Comparison of ENCODE assay signal across 1 cellular context in genomic region chr2:74242354-74243071, GRCh38.
A peak's percentile ranks its signal among the peaks of the same experiment; 100 is the strongest.
TF ChIP-seq lines count a peak whose summit lies in the region.

No MANE protein-coding gene starts in this region.

TF ChIP-seq in K562, 482 proteins besides CTCF, POLR2A, EP300 and RAD21 (continued from another document and continues in another):
- TF ChIP-seq RBM34 (IDR thresholded peaks at IDR 0.05; ENCODE audit: borderline replicate concordance, insufficient read depth, low read length) (no peak), ZNF644 (tag; IDR thresholded peaks at IDR 0.05; ENCODE audit: low read depth) (no peak), FIP1L1 (IDR thresholded peaks at IDR 0.05; ENCODE audit: low read depth, low read length, poor library complexity, severe bottlenecking) (no peak), HDAC1 (IDR thresholded peaks at IDR 0.05) (0 out of 4 replicates have a peak, but pooled peaks of 1 of the 2 experiments have one; percentile 53), ZNF57 (CRISPR knock-in tag; IDR thresholded peaks at IDR 0.05) (no peak), PURB (CRISPR knock-in tag; IDR thresholded peaks at IDR 0.05; ENCODE audit: low read depth) (no peak), CBFA2T2 (conservative IDR thresholded peaks at IDR 0.05) (peak; percentile 94), CXXC5 (CRISPR knock-in tag; IDR thresholded peaks at IDR 0.05) (no peak), POLR2G (IDR thresholded peaks at IDR 0.05; ENCODE audit: low read depth, low read length) (no peak), STAG1 (CRISPR knock-in tag; IDR thresholded peaks at IDR 0.05; ENCODE audit: borderline replicate concordance) (no peak), POLR2AphosphoS5 (IDR thresholded peaks at IDR 0.05; ENCODE audit: control insufficient read depth, insufficient read depth, low read depth, low read length) (peak; percentile 49; the same call in 1 of the 2 replicates), PPARD (CRISPR knock-in tag; IDR thresholded peaks at IDR 0.05) (no peak), ETV1 (tag; conservative IDR thresholded peaks at IDR 0.05; ENCODE audit: low read depth) (no peak), MEIS2 (IDR thresholded peaks at IDR 0.05; ENCODE audit: partially characterized antibody) (no peak), NFYB (IDR thresholded peaks at IDR 0.05; ENCODE audit: extremely low read depth, insufficient read length) (no peak), ADNP (tag; IDR thresholded peaks at IDR 0.05) (peak; percentile 81), ESRRA (IDR thresholded peaks at IDR 0.05; ENCODE audit: borderline replicate concordance, low read depth) (peak; percentile 82)
- TF ChIP-seq, protein P1, sequence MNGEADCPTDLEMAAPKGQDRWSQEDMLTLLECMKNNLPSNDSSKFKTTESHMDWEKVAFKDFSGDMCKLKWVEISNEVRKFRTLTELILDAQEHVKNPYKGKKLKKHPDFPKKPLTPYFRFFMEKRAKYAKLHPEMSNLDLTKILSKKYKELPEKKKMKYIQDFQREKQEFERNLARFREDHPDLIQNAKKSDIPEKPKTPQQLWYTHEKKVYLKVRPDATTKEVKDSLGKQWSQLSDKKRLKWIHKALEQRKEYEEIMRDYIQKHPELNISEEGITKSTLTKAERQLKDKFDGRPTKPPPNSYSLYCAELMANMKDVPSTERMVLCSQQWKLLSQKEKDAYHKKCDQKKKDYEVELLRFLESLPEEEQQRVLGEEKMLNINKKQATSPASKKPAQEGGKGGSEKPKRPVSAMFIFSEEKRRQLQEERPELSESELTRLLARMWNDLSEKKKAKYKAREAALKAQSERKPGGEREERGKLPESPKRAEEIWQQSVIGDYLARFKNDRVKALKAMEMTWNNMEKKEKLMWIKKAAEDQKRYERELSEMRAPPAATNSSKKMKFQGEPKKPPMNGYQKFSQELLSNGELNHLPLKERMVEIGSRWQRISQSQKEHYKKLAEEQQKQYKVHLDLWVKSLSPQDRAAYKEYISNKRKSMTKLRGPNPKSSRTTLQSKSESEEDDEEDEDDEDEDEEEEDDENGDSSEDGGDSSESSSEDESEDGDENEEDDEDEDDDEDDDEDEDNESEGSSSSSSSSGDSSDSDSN (IDR thresholded peaks at IDR 0.05; ENCODE audit: borderline replicate concordance in 1 of 2, low read depth in 2 of 2, low read length in 2 of 2), result no peak
- TF ChIP-seq, protein P2, sequence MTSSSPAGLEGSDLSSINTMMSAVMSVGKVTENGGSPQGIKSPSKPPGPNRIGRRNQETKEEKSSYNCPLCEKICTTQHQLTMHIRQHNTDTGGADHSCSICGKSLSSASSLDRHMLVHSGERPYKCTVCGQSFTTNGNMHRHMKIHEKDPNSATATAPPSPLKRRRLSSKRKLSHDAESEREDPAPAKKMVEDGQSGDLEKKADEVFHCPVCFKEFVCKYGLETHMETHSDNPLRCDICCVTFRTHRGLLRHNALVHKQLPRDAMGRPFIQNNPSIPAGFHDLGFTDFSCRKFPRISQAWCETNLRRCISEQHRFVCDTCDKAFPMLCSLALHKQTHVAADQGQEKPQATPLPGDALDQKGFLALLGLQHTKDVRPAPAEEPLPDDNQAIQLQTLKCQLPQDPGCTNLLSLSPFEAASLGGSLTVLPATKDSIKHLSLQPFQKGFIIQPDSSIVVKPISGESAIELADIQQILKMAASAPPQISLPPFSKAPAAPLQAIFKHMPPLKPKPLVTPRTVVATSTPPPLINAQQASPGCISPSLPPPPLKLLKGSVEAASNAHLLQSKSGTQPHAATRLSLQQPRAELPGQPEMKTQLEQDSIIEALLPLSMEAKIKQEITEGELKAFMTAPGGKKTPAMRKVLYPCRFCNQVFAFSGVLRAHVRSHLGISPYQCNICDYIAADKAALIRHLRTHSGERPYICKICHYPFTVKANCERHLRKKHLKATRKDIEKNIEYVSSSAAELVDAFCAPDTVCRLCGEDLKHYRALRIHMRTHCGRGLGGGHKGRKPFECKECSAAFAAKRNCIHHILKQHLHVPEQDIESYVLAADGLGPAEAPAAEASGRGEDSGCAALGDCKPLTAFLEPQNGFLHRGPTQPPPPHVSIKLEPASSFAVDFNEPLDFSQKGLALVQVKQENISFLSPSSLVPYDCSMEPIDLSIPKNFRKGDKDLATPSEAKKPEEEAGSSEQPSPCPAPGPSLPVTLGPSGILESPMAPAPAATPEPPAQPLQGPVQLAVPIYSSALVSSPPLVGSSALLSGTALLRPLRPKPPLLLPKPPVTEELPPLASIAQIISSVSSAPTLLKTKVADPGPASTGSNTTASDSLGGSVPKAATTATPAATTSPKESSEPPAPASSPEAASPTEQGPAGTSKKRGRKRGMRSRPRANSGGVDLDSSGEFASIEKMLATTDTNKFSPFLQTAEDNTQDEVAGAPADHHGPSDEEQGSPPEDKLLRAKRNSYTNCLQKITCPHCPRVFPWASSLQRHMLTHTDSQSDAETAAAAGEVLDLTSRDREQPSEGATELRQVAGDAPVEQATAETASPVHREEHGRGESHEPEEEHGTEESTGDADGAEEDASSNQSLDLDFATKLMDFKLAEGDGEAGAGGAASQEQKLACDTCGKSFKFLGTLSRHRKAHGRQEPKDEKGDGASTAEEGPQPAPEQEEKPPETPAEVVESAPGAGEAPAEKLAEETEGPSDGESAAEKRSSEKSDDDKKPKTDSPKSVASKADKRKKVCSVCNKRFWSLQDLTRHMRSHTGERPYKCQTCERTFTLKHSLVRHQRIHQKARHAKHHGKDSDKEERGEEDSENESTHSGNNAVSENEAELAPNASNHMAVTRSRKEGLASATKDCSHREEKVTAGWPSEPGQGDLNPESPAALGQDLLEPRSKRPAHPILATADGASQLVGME (CRISPR knock-in tag; IDR thresholded peaks at IDR 0.05), result no peak
- TF ChIP-seq, protein P3, sequence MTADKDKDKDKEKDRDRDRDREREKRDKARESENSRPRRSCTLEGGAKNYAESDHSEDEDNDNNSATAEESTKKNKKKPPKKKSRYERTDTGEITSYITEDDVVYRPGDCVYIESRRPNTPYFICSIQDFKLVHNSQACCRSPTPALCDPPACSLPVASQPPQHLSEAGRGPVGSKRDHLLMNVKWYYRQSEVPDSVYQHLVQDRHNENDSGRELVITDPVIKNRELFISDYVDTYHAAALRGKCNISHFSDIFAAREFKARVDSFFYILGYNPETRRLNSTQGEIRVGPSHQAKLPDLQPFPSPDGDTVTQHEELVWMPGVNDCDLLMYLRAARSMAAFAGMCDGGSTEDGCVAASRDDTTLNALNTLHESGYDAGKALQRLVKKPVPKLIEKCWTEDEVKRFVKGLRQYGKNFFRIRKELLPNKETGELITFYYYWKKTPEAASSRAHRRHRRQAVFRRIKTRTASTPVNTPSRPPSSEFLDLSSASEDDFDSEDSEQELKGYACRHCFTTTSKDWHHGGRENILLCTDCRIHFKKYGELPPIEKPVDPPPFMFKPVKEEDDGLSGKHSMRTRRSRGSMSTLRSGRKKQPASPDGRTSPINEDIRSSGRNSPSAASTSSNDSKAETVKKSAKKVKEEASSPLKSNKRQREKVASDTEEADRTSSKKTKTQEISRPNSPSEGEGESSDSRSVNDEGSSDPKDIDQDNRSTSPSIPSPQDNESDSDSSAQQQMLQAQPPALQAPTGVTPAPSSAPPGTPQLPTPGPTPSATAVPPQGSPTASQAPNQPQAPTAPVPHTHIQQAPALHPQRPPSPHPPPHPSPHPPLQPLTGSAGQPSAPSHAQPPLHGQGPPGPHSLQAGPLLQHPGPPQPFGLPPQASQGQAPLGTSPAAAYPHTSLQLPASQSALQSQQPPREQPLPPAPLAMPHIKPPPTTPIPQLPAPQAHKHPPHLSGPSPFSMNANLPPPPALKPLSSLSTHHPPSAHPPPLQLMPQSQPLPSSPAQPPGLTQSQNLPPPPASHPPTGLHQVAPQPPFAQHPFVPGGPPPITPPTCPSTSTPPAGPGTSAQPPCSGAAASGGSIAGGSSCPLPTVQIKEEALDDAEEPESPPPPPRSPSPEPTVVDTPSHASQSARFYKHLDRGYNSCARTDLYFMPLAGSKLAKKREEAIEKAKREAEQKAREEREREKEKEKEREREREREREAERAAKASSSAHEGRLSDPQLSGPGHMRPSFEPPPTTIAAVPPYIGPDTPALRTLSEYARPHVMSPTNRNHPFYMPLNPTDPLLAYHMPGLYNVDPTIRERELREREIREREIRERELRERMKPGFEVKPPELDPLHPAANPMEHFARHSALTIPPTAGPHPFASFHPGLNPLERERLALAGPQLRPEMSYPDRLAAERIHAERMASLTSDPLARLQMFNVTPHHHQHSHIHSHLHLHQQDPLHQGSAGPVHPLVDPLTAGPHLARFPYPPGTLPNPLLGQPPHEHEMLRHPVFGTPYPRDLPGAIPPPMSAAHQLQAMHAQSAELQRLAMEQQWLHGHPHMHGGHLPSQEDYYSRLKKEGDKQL (CRISPR knock-in tag; IDR thresholded peaks at IDR 0.05; ENCODE audit: borderline replicate concordance), result no peak
- TF ChIP-seq, protein P4, sequence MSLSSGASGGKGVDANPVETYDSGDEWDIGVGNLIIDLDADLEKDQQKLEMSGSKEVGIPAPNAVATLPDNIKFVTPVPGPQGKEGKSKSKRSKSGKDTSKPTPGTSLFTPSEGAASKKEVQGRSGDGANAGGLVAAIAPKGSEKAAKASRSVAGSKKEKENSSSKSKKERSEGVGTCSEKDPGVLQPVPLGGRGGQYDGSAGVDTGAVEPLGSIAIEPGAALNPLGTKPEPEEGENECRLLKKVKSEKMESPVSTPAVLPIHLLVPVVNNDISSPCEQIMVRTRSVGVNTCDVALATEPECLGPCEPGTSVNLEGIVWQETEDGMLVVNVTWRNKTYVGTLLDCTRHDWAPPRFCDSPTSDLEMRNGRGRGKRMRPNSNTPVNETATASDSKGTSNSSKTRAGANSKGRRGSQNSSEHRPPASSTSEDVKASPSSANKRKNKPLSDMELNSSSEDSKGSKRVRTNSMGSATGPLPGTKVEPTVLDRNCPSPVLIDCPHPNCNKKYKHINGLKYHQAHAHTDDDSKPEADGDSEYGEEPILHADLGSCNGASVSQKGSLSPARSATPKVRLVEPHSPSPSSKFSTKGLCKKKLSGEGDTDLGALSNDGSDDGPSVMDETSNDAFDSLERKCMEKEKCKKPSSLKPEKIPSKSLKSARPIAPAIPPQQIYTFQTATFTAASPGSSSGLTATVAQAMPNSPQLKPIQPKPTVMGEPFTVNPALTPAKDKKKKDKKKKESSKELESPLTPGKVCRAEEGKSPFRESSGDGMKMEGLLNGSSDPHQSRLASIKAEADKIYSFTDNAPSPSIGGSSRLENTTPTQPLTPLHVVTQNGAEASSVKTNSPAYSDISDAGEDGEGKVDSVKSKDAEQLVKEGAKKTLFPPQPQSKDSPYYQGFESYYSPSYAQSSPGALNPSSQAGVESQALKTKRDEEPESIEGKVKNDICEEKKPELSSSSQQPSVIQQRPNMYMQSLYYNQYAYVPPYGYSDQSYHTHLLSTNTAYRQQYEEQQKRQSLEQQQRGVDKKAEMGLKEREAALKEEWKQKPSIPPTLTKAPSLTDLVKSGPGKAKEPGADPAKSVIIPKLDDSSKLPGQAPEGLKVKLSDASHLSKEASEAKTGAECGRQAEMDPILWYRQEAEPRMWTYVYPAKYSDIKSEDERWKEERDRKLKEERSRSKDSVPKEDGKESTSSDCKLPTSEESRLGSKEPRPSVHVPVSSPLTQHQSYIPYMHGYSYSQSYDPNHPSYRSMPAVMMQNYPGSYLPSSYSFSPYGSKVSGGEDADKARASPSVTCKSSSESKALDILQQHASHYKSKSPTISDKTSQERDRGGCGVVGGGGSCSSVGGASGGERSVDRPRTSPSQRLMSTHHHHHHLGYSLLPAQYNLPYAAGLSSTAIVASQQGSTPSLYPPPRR (CRISPR knock-in tag; IDR thresholded peaks at IDR 0.05; ENCODE audit: borderline replicate concordance), result no peak
- TF ChIP-seq, protein P5, sequence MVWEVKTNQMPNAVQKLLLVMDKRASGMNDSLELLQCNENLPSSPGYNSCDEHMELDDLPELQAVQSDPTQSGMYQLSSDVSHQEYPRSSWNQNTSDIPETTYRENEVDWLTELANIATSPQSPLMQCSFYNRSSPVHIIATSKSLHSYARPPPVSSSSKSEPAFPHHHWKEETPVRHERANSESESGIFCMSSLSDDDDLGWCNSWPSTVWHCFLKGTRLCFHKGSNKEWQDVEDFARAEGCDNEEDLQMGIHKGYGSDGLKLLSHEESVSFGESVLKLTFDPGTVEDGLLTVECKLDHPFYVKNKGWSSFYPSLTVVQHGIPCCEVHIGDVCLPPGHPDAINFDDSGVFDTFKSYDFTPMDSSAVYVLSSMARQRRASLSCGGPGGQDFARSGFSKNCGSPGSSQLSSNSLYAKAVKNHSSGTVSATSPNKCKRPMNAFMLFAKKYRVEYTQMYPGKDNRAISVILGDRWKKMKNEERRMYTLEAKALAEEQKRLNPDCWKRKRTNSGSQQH (CRISPR knock-in tag; IDR thresholded peaks at IDR 0.05), result 0 out of 2 replicates have a peak, but pooled peaks have one; percentile 46
